ENCODE assay signal across 1 cellular context in the genomic region with DNA sequence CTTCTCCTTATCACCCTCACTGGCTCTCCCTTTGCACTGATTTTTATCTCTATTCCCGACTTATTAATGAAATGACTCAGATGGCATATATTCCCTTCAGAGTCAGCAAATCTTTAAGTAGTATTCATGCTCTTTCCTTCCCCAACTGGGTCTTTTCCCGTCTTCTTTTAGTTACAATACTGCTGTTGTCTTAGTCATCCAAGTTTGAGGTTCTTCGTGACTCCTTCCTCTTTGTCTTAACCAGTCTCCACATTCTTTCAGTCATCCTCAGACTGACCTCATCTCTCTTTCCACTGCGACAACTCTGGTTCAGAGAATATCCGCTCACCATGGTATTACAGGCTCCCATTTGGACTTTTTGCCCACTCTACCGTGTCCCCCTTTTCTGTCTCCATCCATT.
TF ChIP-seq lines count a peak whose summit lies in the region.

No MANE protein-coding gene starts in this region.

TF ChIP-seq in IMR-90, 13 proteins besides CTCF, POLR2A, EP300 and RAD21:
- TF ChIP-seq MAZ (IDR thresholded peaks at IDR 0.05; ENCODE audit: borderline replicate concordance, low read depth, low read length), result no peak
- TF ChIP-seq MXI1 (IDR thresholded peaks at IDR 0.05; ENCODE audit: borderline replicate concordance, low read depth, low read length), result no peak
- no peak for TF ChIP-seq RFX5 (IDR thresholded peaks at IDR 0.05; ENCODE audit: low read depth, low read length)
- TF ChIP-seq, protein P1, sequence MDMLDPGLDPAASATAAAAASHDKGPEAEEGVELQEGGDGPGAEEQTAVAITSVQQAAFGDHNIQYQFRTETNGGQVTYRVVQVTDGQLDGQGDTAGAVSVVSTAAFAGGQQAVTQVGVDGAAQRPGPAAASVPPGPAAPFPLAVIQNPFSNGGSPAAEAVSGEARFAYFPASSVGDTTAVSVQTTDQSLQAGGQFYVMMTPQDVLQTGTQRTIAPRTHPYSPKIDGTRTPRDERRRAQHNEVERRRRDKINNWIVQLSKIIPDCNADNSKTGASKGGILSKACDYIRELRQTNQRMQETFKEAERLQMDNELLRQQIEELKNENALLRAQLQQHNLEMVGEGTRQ (IDR thresholded peaks at IDR 0.05; ENCODE audit: low read depth, low read length), result no peak
- TF ChIP-seq RCOR1 (IDR thresholded peaks at IDR 0.05; ENCODE audit: insufficient replicate concordance, low read length), result no peak
- no peak for TF ChIP-seq CHD1 (IDR thresholded peaks at IDR 0.05; ENCODE audit: low read depth, low read length)
- TF ChIP-seq FOS (IDR thresholded peaks at IDR 0.05; ENCODE audit: low read depth, low read length), result no peak
- no peak for TF ChIP-seq NFE2L2 (IDR thresholded peaks at IDR 0.05; ENCODE audit: low read depth, low read length)
- TF ChIP-seq BHLHE40 (IDR thresholded peaks at IDR 0.05; ENCODE audit: low read depth, low read length), result no peak
- no peak for TF ChIP-seq CEBPB (IDR thresholded peaks at IDR 0.05; ENCODE audit: low read depth, low read length)
- TF ChIP-seq, protein P2, sequence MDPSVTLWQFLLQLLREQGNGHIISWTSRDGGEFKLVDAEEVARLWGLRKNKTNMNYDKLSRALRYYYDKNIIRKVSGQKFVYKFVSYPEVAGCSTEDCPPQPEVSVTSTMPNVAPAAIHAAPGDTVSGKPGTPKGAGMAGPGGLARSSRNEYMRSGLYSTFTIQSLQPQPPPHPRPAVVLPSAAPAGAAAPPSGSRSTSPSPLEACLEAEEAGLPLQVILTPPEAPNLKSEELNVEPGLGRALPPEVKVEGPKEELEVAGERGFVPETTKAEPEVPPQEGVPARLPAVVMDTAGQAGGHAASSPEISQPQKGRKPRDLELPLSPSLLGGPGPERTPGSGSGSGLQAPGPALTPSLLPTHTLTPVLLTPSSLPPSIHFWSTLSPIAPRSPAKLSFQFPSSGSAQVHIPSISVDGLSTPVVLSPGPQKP (IDR thresholded peaks at IDR 0.05; ENCODE audit: borderline replicate concordance, low read depth, low read length), result no peak
- no peak for TF ChIP-seq SMC3 (IDR thresholded peaks at IDR 0.05; ENCODE audit: low read depth, low read length)
- no peak for TF ChIP-seq MAFK (IDR thresholded peaks at IDR 0.05; ENCODE audit: low read depth, low read length)
TF ChIP-seq in IMR-90: peak in this region for 0.
